Comparison of ENCODE assay signal across 15 cellular contexts in genomic region chr15:41573396-41573795, GRCh38. TPM values are rescaled to one million over a fixed set of nuclear protein-coding genes. Genes with fewer than 3 reads are reported as not detected.
"Had no signal": no experiment of that assay in that cellular context is flagged by ENCODE, and none has a peak within 500 bp of the region (broad histone marks: within the 10 kb centered on the region; RNA-seq: fewer than 3 reads in every experiment).

No MANE protein-coding gene starts in this region.

- DNase-seq: cerebellar nuclear complex; foreskin melanocyte; heart left ventricle; hippocampal formation; mucosa of descending colon; naive thymus-derived CD8-positive, alpha-beta T cell; spleen; stimulated activated CD4-positive, alpha-beta T cell treated with anti-CD3 and anti-CD28 coated beads, Interleukin-15, amount 100 ng/mL, for 24 hours; stimulated activated CD4-positive, alpha-beta T cell treated with anti-CD3 and anti-CD28 coated beads, Interleukin-1b, Interleukin-23, amount 100 ng/mL, for 48 hours; stimulated activated CD4-positive, alpha-beta T cell treated with anti-CD3 and anti-CD28 coated beads, Interleukin-4, amount 100 ng/mL, for 24 hours; transverse colon had no signal

- H3K27ac ChIP-seq: heart left ventricle, neutrophil, spleen, thoracic aorta, transverse colon had no signal

- H3K4me3 ChIP-seq: heart left ventricle, mucosa of descending colon, spleen, thoracic aorta, transverse colon had no signal

- H3K9me3 ChIP-seq: heart left ventricle, mucosa of descending colon, neutrophil, spleen, thoracic aorta, transverse colon had no signal

- H3K4me1 ChIP-seq: transverse colon had no signal

- H3K36me3 ChIP-seq: heart left ventricle, neutrophil, thoracic aorta, transverse colon had no signal

- H3K27me3 ChIP-seq: heart left ventricle, neutrophil, spleen, transverse colon had no signal

RNA-seq across cellular contexts. Expression of gene TYRO3, which starts 14.4 kb away (rescaled TPM):
- polyA plus RNA-seq: naive thymus-derived CD8-positive, alpha-beta T cell had no signal

RNA-seq across cellular contexts. Expression of gene LTK, which starts 59.8 kb away (rescaled TPM):
- total RNA-seq: lung microvascular endothelial cell, osteoblast had no signal
- polyA plus RNA-seq: naive thymus-derived CD8-positive, alpha-beta T cell had no signal
